10 cellular contexts compared by ENCODE assay signal in the genomic region with DNA sequence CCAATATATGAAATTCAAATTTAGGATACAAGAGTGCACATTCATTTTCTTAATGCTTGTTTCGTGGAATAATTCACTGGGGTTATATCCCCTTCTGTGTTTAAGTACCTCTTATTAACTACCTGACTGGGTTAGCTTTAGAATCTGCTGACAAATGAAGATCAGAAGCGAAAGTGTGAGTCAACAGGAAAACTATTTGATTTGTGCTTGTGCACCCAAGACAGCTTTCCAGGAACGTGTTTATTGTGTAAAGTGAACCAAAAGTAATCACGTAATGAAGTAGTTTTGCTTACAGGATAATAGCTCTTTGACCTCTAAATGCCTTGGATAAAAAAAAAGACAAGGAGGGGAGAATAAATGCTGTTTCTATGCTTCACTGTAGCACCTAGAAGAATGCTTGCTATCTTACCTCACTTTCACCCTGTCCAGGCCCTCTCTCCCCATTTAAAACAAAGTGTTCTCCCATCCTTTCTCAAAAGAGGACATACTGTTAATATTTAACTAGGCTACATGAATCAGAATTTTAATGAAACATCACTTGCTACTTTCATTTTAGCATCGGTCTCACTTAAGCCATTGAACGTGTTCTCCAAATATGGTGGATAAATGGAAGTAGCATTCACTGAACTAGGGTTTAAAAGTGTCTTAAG.
DNase-seq lines count a peak whose midpoint lies in the region; ATAC-seq, FAIRE-seq and TF ChIP-seq lines count a peak whose summit lies in the region.
"Had no signal": no experiment of that assay in that cellular context is flagged by ENCODE, and none has a peak within 500 bp of the region (broad histone marks: within the 10 kb centered on the region; RNA-seq: fewer than 3 reads in every experiment).

No MANE protein-coding gene starts in this region.

- no peaks in the 10 kb centered on the region for H3K27me3 ChIP-seq in pancreas
- H3K27me3 ChIP-seq: heart left ventricle had no signal

- H3K4me3 Mint-ChIP-seq in activated naive CD8-positive, alpha-beta T cell treated with anti-CD3 and anti-CD28 coated beads, Interleukin-2, amount 50 U/mL, for 24 hours = no peak overlapping the region

- no peaks in the 10 kb centered on the region for H3K27me3 Mint-ChIP-seq in activated naive CD8-positive, alpha-beta T cell treated with anti-CD3 and anti-CD28 coated beads, Interleukin-2, amount 50 U/mL, for 24 hours

- H3K36me3 ChIP-seq in pancreas = no peaks in the 10 kb centered on the region
- H3K36me3 ChIP-seq: heart left ventricle had no signal

- H3K9me3 Mint-ChIP-seq in activated naive CD8-positive, alpha-beta T cell treated with anti-CD3 and anti-CD28 coated beads, Interleukin-2, amount 50 U/mL, for 24 hours = no peaks in the 10 kb centered on the region

- no peaks in the 10 kb centered on the region for H3K36me3 Mint-ChIP-seq in activated naive CD8-positive, alpha-beta T cell treated with anti-CD3 and anti-CD28 coated beads, Interleukin-2, amount 50 U/mL, for 24 hours (ENCODE audit: low read depth)

- H3K4me3 ChIP-seq in pancreas = no peak overlapping the region
- H3K4me3 ChIP-seq: heart left ventricle had no signal

- DNase-seq in amniotic epithelial cell (ENCODE audit: low read depth) (peak; percentile 73), pancreas (no peak), globus pallidus (ENCODE audit: low spot score) (no peak)
- no peak for DNase-seq in activated naive CD8-positive, alpha-beta T cell treated with anti-CD3 and anti-CD28 coated beads, Interleukin-2, amount 50 U/mL, for 24 hours
- DNase-seq: activated gamma-delta T cell, heart left ventricle, right cardiac atrium had no signal

- ATAC-seq in GM18870 (IDR thresholded peaks at IDR 0.05; ENCODE audit: unreplicated experiment) (peak; percentile 68), HG02852 (IDR thresholded peaks at IDR 0.05; ENCODE audit: unreplicated experiment) (peak; percentile 67), pancreas (peak in 3 of 4 donors; percentile 57 to 73 (median 62))
- ATAC-seq in activated naive CD8-positive, alpha-beta T cell treated with anti-CD3 and anti-CD28 coated beads, Interleukin-2, amount 50 U/mL, for 24 hours = no peak
- no peak for ATAC-seq in activated CD4-positive, CD25-positive, alpha-beta regulatory T cell treated with anti-CD3 and anti-CD28 coated beads, Interleukin-2, amount 50 U/mL, for 24 hours
- ATAC-seq: heart left ventricle, right cardiac atrium had no signal

- intact Hi-C loops in pancreas (cut with DNase I) = no loop called here

- no peak for FAIRE-seq in pancreas (lab: Jason Lieb, UNC)

- no peak overlapping the region for H3K27ac ChIP-seq in pancreas
- H3K27ac ChIP-seq: heart left ventricle had no signal

- 24 to 31% methylated on average over 6 of the region's 6 CpGs for WGBS in pancreas, 2 donors

- no peak for TF ChIP-seq CTCF in pancreas (IDR thresholded peaks at IDR 0.05)

- no peak overlapping the region for H3K27ac Mint-ChIP-seq in activated naive CD8-positive, alpha-beta T cell treated with anti-CD3 and anti-CD28 coated beads, Interleukin-2, amount 50 U/mL, for 24 hours

- peaks cover 2% of the 10 kb centered on the region for H3K4me1 Mint-ChIP-seq in activated naive CD8-positive, alpha-beta T cell treated with anti-CD3 and anti-CD28 coated beads, Interleukin-2, amount 50 U/mL, for 24 hours

- no peaks in the 10 kb centered on the region for H3K4me1 ChIP-seq in pancreas
- H3K4me1 ChIP-seq: heart left ventricle had no signal

- H3K9me3 ChIP-seq in pancreas = no peaks in the 10 kb centered on the region
- H3K9me3 ChIP-seq: heart left ventricle had no signal

Comparison
In these comparisons a context has a peak if more than half of its experiments do, and no peak if none do; other contexts are left out.
1. ATAC-seq: peak in GM18870 (single experiment), HG02852 (single experiment) and pancreas (3 of 4); none in activated naive CD8-positive, alpha-beta T cell treated with anti-CD3 and anti-CD28 coated beads, Interleukin-2, amount 50 U/mL, for 24 hours (single experiment) and activated CD4-positive, CD25-positive, alpha-beta regulatory T cell treated with anti-CD3 and anti-CD28 coated beads, Interleukin-2, amount 50 U/mL, for 24 hours (0 of 2).